ENCODE assay signal across 6 cellular contexts in genomic region chr9:82074144-82074543, GRCh38.
"Had no signal": no experiment of that assay in that cellular context is flagged by ENCODE, and none has a peak within 500 bp of the region (broad histone marks: within the 10 kb centered on the region; RNA-seq: fewer than 3 reads in every experiment).

No MANE protein-coding gene starts in this region.

- H3K27ac ChIP-seq: KMS-11 had no signal

- H3K9ac ChIP-seq: KMS-11 had no signal

- ATAC-seq: GM23338 had no signal

- H3K4me2 ChIP-seq: GM23338, KMS-11 had no signal

- FAIRE-seq: H1 had no signal

- H3K4me3 ChIP-seq: GM23338 had no signal

- DNase-seq: H9, HCEC 1CT, KBM-7 had no signal
